15 cellular contexts compared by ENCODE assay signal in genomic region chr16:28092721-28093382, GRCh38. TPM values are rescaled to one million over a fixed set of nuclear protein-coding genes. Genes with fewer than 3 reads are reported as not detected.
A peak's percentile ranks its signal among the peaks of the same experiment; 100 is the strongest.
DNase-seq lines count a peak whose midpoint lies in the region; ATAC-seq, FAIRE-seq and TF ChIP-seq lines count a peak whose summit lies in the region.
"Had no signal": no experiment of that assay in that cellular context is flagged by ENCODE, and none has a peak within 500 bp of the region (broad histone marks: within the 10 kb centered on the region; RNA-seq: fewer than 3 reads in every experiment).

No MANE protein-coding gene starts in this region.

- no peaks in the 10 kb centered on the region for H3K4me1 ChIP-seq in kidney (ENCODE audit: control insufficient read depth in 1 of 2, insufficient read depth in 1 of 2, low read depth in 1 of 2, low read length in 2 of 2)
- peaks cover 0 to 10% of the 10 kb centered on the region in 2 donors for H3K4me1 ChIP-seq in thyroid gland
- H3K4me1 ChIP-seq: pancreas had no signal

- H3K4me3 ChIP-seq in kidney (ENCODE audit: low read length in 2 of 2) (no peak overlapping the region), thyroid gland (replicated peaks in 1 of 3) (no peak overlapping the region)
- H3K4me3 ChIP-seq: pancreas had no signal

- intact Hi-C loops in kidney (cut with DNase I) (no loop called here), thyroid gland (cut with DNase I) (no loop called here)

- no peaks in the 10 kb centered on the region for H3K9me3 Mint-ChIP-seq in activated T-cell treated with anti-CD3 and anti-CD28 coated beads, Interleukin-2, amount 50 U/mL, for 24 hours
- H3K9me3 Mint-ChIP-seq in activated T-cell treated with anti-CD3 and anti-CD28 coated beads, Interleukin-2, amount 50 U/mL, for 4 hours, result no peaks in the 10 kb centered on the region
- H3K9me3 Mint-ChIP-seq in activated T-helper 17 cell treated with anti-CD3 and anti-CD28 coated beads, Interleukin-2, amount 50 U/mL, for 72 hours, result no peaks in the 10 kb centered on the region

- no peak overlapping the region for H3K9ac ChIP-seq in kidney (ENCODE audit: low read length in 2 of 2)

- H3K4me1 Mint-ChIP-seq in activated T-cell treated with anti-CD3 and anti-CD28 coated beads, Interleukin-2, amount 50 U/mL, for 24 hours (ENCODE audit: low read depth), result peaks cover 3% of the 10 kb centered on the region
- peaks cover 2% of the 10 kb centered on the region for H3K4me1 Mint-ChIP-seq in activated T-cell treated with anti-CD3 and anti-CD28 coated beads, Interleukin-2, amount 50 U/mL, for 4 hours (ENCODE audit: low read depth)
- H3K4me1 Mint-ChIP-seq in activated T-helper 17 cell treated with anti-CD3 and anti-CD28 coated beads, Interleukin-2, amount 50 U/mL, for 72 hours, result peaks cover 10% of the 10 kb centered on the region

- TF ChIP-seq POLR2A in thyroid gland (IDR thresholded peaks at IDR 0.05) (no peak), GM12891 (IDR thresholded peaks at IDR 0.05; ENCODE audit: low read depth, low read length) (no peak)

- 38 to 41% methylated on average over 17 of the region's 17 CpGs for WGBS in thyroid gland, 2 donors

- peak overlapping the region; percentile 16 for H3K27ac Mint-ChIP-seq in activated T-cell treated with anti-CD3 and anti-CD28 coated beads, Interleukin-2, amount 50 U/mL, for 24 hours
- peak overlapping the region; percentile 52 for H3K27ac Mint-ChIP-seq in activated T-helper 17 cell treated with anti-CD3 and anti-CD28 coated beads, Interleukin-2, amount 50 U/mL, for 72 hours

- ATAC-seq in activated T-cell treated with anti-CD3 and anti-CD28 coated beads, Interleukin-2, amount 50 U/mL, for 4 hours, result no peak
- no peak for ATAC-seq in activated T-helper 17 cell treated with anti-CD3 and anti-CD28 coated beads, Interleukin-2, amount 50 U/mL, for 72 hours (replicated peaks)
- ATAC-seq: pancreas had no signal

- FAIRE-seq in kidney (lab: Jason Lieb, UNC) (no peak), GM12891 (lab: Jason Lieb, UNC) (no peak)
- FAIRE-seq: colon, H54, pancreas had no signal

- H3K27me3 ChIP-seq in thyroid gland, result no peaks in the 10 kb centered on the region
- H3K27me3 ChIP-seq: pancreas had no signal

- H3K36me3 ChIP-seq in kidney (ENCODE audit: control insufficient read depth in 1 of 2, insufficient read depth in 2 of 2, low read length in 2 of 2) (no peaks in the 10 kb centered on the region), thyroid gland (peaks cover 3 to 7% of the 10 kb centered on the region in 2 donors)

- no peak overlapping the region for H3K27ac ChIP-seq in kidney (ENCODE audit: low read depth in 2 of 2, low read length in 2 of 2)
- peak overlapping the region; percentile 71 to 79 (median 72) for H3K27ac ChIP-seq in thyroid gland
- H3K27ac ChIP-seq: pancreas, WERI-Rb-1 had no signal

- H3K4me3 Mint-ChIP-seq in activated T-cell treated with anti-CD3 and anti-CD28 coated beads, Interleukin-2, amount 50 U/mL, for 24 hours, result no peak overlapping the region
- no peak overlapping the region for H3K4me3 Mint-ChIP-seq in activated T-cell treated with anti-CD3 and anti-CD28 coated beads, Interleukin-2, amount 50 U/mL, for 4 hours
- no peak overlapping the region for H3K4me3 Mint-ChIP-seq in activated T-helper 17 cell treated with anti-CD3 and anti-CD28 coated beads, Interleukin-2, amount 50 U/mL, for 72 hours

- H3K9me3 ChIP-seq in kidney (ENCODE audit: control insufficient read depth in 1 of 2, low read length in 2 of 2) (no peaks in the 10 kb centered on the region), thyroid gland (no peaks in the 10 kb centered on the region)
- H3K9me3 ChIP-seq: pancreas had no signal

- no peaks in the 10 kb centered on the region for H3K27me3 Mint-ChIP-seq in activated T-cell treated with anti-CD3 and anti-CD28 coated beads, Interleukin-2, amount 50 U/mL, for 24 hours
- H3K27me3 Mint-ChIP-seq in activated T-cell treated with anti-CD3 and anti-CD28 coated beads, Interleukin-2, amount 50 U/mL, for 4 hours (ENCODE audit: low read depth), result no peaks in the 10 kb centered on the region
- no peaks in the 10 kb centered on the region for H3K27me3 Mint-ChIP-seq in activated T-helper 17 cell treated with anti-CD3 and anti-CD28 coated beads, Interleukin-2, amount 50 U/mL, for 72 hours

- TF ChIP-seq CTCF in kidney (IDR thresholded peaks at IDR 0.05; ENCODE audit: borderline replicate concordance, extremely low read depth, insufficient read depth), result no peak
- no peak for TF ChIP-seq CTCF in thyroid gland (IDR thresholded peaks at IDR 0.05)

- H3K36me3 Mint-ChIP-seq in activated T-cell treated with anti-CD3 and anti-CD28 coated beads, Interleukin-2, amount 50 U/mL, for 24 hours (ENCODE audit: low read depth), result peaks cover 44% of the 10 kb centered on the region
- H3K36me3 Mint-ChIP-seq in activated T-cell treated with anti-CD3 and anti-CD28 coated beads, Interleukin-2, amount 50 U/mL, for 4 hours (ENCODE audit: insufficient read depth), result peaks cover 10% of the 10 kb centered on the region
- H3K36me3 Mint-ChIP-seq in activated T-helper 17 cell treated with anti-CD3 and anti-CD28 coated beads, Interleukin-2, amount 50 U/mL, for 72 hours (ENCODE audit: low read depth), result peaks cover 39% of the 10 kb centered on the region

- DNase-seq in activated T-cell treated with anti-CD3 and anti-CD28 coated beads, Interleukin-2, amount 50 U/mL, for 24 hours, result no peak
- DNase-seq in activated T-cell treated with anti-CD3 and anti-CD28 coated beads, Interleukin-2, amount 50 U/mL, for 4 hours, result no peak
- DNase-seq in kidney (peak; percentile 18), thyroid gland (peak; percentile 62 to 64), GM12891 (ENCODE audit: insufficient read length, low spot score) (no peak), cortex of kidney (lab: John Stamatoyannopoulos, UW) (no peak), NCI-H524 treated with DMSO at 0.1 percent for 48 hours (lab: John Stamatoyannopoulos, UW) (no peak)
- DNase-seq: NCI-H2227 treated with DMSO at 0.1 percent for 48 hours; stimulated activated CD4-positive, alpha-beta T cell treated with anti-CD3 and anti-CD28 coated beads, Interleukin-12 subunit alpha, Interleukin-12 subunit beta, amount 100 ng/mL, for 4 hours; WERI-Rb-1 had no signal

TF ChIP-seq in GM12891, 5 proteins besides CTCF, POLR2A, EP300 and RAD21:
- no peak for TF ChIP-seq TAF1 (IDR thresholded peaks at IDR 0.05; ENCODE audit: low read depth, low read length)
- TF ChIP-seq SPI1 (IDR thresholded peaks at IDR 0.05; ENCODE audit: low read depth, low read length), result no peak
- TF ChIP-seq POLR2AphosphoS5 (IDR thresholded peaks at IDR 0.05; ENCODE audit: low read depth, low read length), result no peak
- no peak for TF ChIP-seq POU2F2 (IDR thresholded peaks at IDR 0.05; ENCODE audit: low read depth, low read length)
- TF ChIP-seq PAX5 (IDR thresholded peaks at IDR 0.05; ENCODE audit: insufficient read depth, low read length, severe bottlenecking), result no peak

RNA-seq across cellular contexts. Expression of gene GSG1L, which starts 29.3 kb away (rescaled TPM):
- total RNA-seq in activated T-cell treated with anti-CD3 and anti-CD28 coated beads, Interleukin-2, amount 50 U/mL, for 4 hours, result not detected
- total RNA-seq in activated T-helper 17 cell treated with anti-CD3 and anti-CD28 coated beads, Interleukin-2, amount 50 U/mL, for 72 hours, result under 1 TPM in 1 of 2 donors, not detected in 1; 0.29 TPM
- not detected for total RNA-seq in kidney
- polyA plus RNA-seq in kidney (ENCODE audit: insufficient read depth, low read depth, low replicate concordance), result not detected
- not detected for total RNA-seq in thyroid gland
- not detected for polyA plus RNA-seq in GM12891 (2012; ENCODE audit: low read depth, missing spikeins)
- total RNA-seq: mesenteric fat pad had no signal

Comparison
In these comparisons a context has a peak if more than half of its experiments do, and no peak if none do; other contexts are left out.
1. DNase-seq: peak in kidney (single experiment) and thyroid gland (2 of 2); none in activated T-cell treated with anti-CD3 and anti-CD28 coated beads, Interleukin-2, amount 50 U/mL, for 24 hours (single experiment), activated T-cell treated with anti-CD3 and anti-CD28 coated beads, Interleukin-2, amount 50 U/mL, for 4 hours (single experiment), GM12891 (single experiment), cortex of kidney (single experiment) and NCI-H524 treated with DMSO at 0.1 percent for 48 hours (single experiment).
2. H3K27ac ChIP-seq: peak in thyroid gland (3 of 3); none in kidney (0 of 2).